11 cellular contexts compared by ENCODE assay signal in the genomic region with DNA sequence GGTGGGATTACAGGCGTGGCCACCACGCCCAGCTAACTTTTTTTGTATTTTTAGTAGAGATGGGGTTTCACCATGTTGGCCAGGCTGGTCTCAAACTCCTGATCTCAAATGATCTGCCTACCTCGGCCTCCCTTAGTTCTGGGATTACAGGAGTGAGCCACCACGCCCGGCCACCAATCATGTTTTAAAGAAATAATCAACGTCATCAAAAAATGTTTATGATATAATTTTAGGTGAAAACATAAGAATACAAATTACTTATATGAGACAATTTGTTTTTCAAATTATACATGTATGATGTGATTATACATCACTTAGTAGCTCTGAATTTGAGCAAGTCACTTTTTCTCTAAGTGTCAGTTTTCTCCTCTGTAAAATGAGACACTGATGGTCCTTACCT.
"Had no signal": no experiment of that assay in that cellular context is flagged by ENCODE, and none has a peak within 500 bp of the region (broad histone marks: within the 10 kb centered on the region; RNA-seq: fewer than 3 reads in every experiment).

No MANE protein-coding gene starts in this region.

- H3K27ac ChIP-seq: GM23248 had no signal

- H3K4me2 ChIP-seq: GM23338 had no signal

- H3K9me3 Mint-ChIP-seq: H9, HFFc6 had no signal

- H3K27ac Mint-ChIP-seq: GM23338, H9, HFFc6 had no signal

- FAIRE-seq: H1, H54 had no signal

- H3K4me1 Mint-ChIP-seq: GM23338 had no signal

- DNase-seq: GM23248, GOT3, H7, H9, HCEC 1CT, HFFc6 had no signal

- H3K9ac ChIP-seq: GM23248 had no signal

- H3K9me3 ChIP-seq: HAP-1 had no signal

- H3K36me3 ChIP-seq: HAP-1 had no signal

- H3K4me3 ChIP-seq: GM23248, GM23338, HAP-1 had no signal

- ATAC-seq: GM23338, HCT116 had no signal

- H2AFZ ChIP-seq: GM23248, GM23338 had no signal

- H3K4me3 Mint-ChIP-seq: GM23338, H9, HFFc6 had no signal

- H3K4me1 ChIP-seq: HAP-1 had no signal
